Comparison of ENCODE assay signal across 12 cellular contexts in genomic region chr6:37109714-37110454, GRCh38.
A peak's percentile ranks its signal among the peaks of the same experiment; 100 is the strongest.
DNase-seq lines count a peak whose midpoint lies in the region; ATAC-seq and TF ChIP-seq lines count a peak whose summit lies in the region.
"Had no signal": no experiment of that assay in that cellular context is flagged by ENCODE, and none has a peak within 500 bp of the region (broad histone marks: within the 10 kb centered on the region; RNA-seq: fewer than 3 reads in every experiment).

No MANE protein-coding gene starts in this region.

- H3K9ac ChIP-seq in OCI-LY3 (ENCODE audit: low read length) = peak overlapping the region; percentile 52
- H3K9ac ChIP-seq: BLaER1 treated with 17β-estradiol and CSF1 and Interleukin-3, amounts not matched to agents 10 nM and 100 nM had no signal

- H3K4me1 ChIP-seq in heart left ventricle = peaks cover 0 to 12% (median 0%) of the 10 kb centered on the region in 12 donors
- H3K4me1 ChIP-seq in OCI-LY3 (ENCODE audit: low read length) = peaks cover 38% of the 10 kb centered on the region
- no peaks in the 10 kb centered on the region for H3K4me1 ChIP-seq in upper lobe of right lung

- H3K27me3 ChIP-seq in heart left ventricle = no peaks in the 10 kb centered on the region
- no peaks in the 10 kb centered on the region for H3K27me3 ChIP-seq in OCI-LY3 (ENCODE audit: low read depth, low read length)
- no peaks in the 10 kb centered on the region for H3K27me3 ChIP-seq in upper lobe of right lung
- H3K27me3 ChIP-seq: BLaER1 treated with 17β-estradiol and CSF1 and Interleukin-3, amounts not matched to agents 10 nM and 100 nM had no signal

- H2AFZ ChIP-seq in OCI-LY3 (ENCODE audit: low read depth, low read length) = no peak overlapping the region

- H3K4me3 ChIP-seq in heart left ventricle (no peak overlapping the region), OCI-LY3 (ENCODE audit: low read length) (peak overlapping the region; percentile 50), upper lobe of right lung (no peak overlapping the region)
- H3K4me3 ChIP-seq: BLaER1 treated with 17β-estradiol and CSF1 and Interleukin-3, amounts not matched to agents 10 nM and 100 nM; left ventricle myocardium inferior had no signal

- no peak overlapping the region for H3K27ac ChIP-seq in heart left ventricle
- H3K27ac ChIP-seq in OCI-LY3 (ENCODE audit: low read length) = peak overlapping the region; percentile 68
- no peak overlapping the region for H3K27ac ChIP-seq in upper lobe of right lung
- H3K27ac ChIP-seq: BLaER1 treated with 17β-estradiol and CSF1 and Interleukin-3, amounts not matched to agents 10 nM and 100 nM; left ventricle myocardium inferior had no signal

- DNase-seq in Right ventricle myocardium superior (peak; percentile 17), heart left ventricle (no peak), islet precursor cell (peak; percentile 66), upper lobe of right lung (no peak), ureter (ENCODE audit: low spot score) (no peak), DMS153 treated with DMSO at 0.1 percent for 48 hours (lab: John Stamatoyannopoulos, UW; ENCODE audit: unreplicated experiment) (no peak)
- DNase-seq: left ventricle myocardium inferior, NCI-H1105, occipital lobe had no signal

- TF ChIP-seq CTCF in heart left ventricle (IDR thresholded peaks at IDR 0.05) (no peak), OCI-LY3 (IDR thresholded peaks at IDR 0.05; ENCODE audit: low read depth, low read length) (no peak), upper lobe of right lung (IDR thresholded peaks at IDR 0.05) (no peak)

- intact Hi-C loops in Right ventricle myocardium superior (cut with DNase I) = loop anchor here (10.0 kb wide), 1 partner anchor 55 kb away; no protein-coding TSS in a partner anchor
- intact Hi-C loops in heart left ventricle (cut with DNase I) = loop anchor here in 2 of 10 donors (10.0 kb wide), 2 partner anchors 55 kb away; no protein-coding TSS in a partner anchor
- intact Hi-C loops in upper lobe of right lung (cut with DNase I) = no loop called here

- ATAC-seq in Right ventricle myocardium superior (ENCODE audit: poor library complexity) (no peak), heart left ventricle (no peak), upper lobe of right lung (peak; percentile 36), GM21723 (IDR thresholded peaks at IDR 0.05; ENCODE audit: unreplicated experiment) (no peak)

- H3K36me3 ChIP-seq in heart left ventricle (no peaks in the 10 kb centered on the region), OCI-LY3 (replicated peaks; ENCODE audit: low read depth, low read length) (no peaks in the 10 kb centered on the region), upper lobe of right lung (no peaks in the 10 kb centered on the region)
- H3K36me3 ChIP-seq: BLaER1 treated with 17β-estradiol and CSF1 and Interleukin-3, amounts not matched to agents 10 nM and 100 nM; left ventricle myocardium inferior had no signal

- no peaks in the 10 kb centered on the region for H4K20me1 ChIP-seq in OCI-LY3 (ENCODE audit: insufficient read depth, low read length)
- H4K20me1 ChIP-seq: BLaER1 treated with 17β-estradiol and CSF1 and Interleukin-3, amounts not matched to agents 10 nM and 100 nM had no signal

- no peak for TF ChIP-seq POLR2A in heart left ventricle (IDR thresholded peaks at IDR 0.05)

- peak overlapping the region; percentile 83 for H3K4me2 ChIP-seq in OCI-LY3 (ENCODE audit: low read length)
- H3K4me2 ChIP-seq: BLaER1 treated with 17β-estradiol and CSF1 and Interleukin-3, amounts not matched to agents 10 nM and 100 nM had no signal

- no peaks in the 10 kb centered on the region for H3K79me2 ChIP-seq in OCI-LY3 (ENCODE audit: low read length)

- 73 to 78% (median 75%) methylated on average over 12 to 13 of the region's 13 CpGs for WGBS in heart left ventricle, 4 donors

- H3K9me3 ChIP-seq in heart left ventricle = no peaks in the 10 kb centered on the region
- no peaks in the 10 kb centered on the region for H3K9me3 ChIP-seq in OCI-LY3 (ENCODE audit: insufficient read depth, low read length)
- no peaks in the 10 kb centered on the region for H3K9me3 ChIP-seq in upper lobe of right lung
- H3K9me3 ChIP-seq: BLaER1 treated with 17β-estradiol and CSF1 and Interleukin-3, amounts not matched to agents 10 nM and 100 nM; left ventricle myocardium inferior had no signal

Comparison
In these comparisons a context has a peak if more than half of its experiments do, and no peak if none do; other contexts are left out.
1. DNase-seq: peak in Right ventricle myocardium superior (single experiment) and islet precursor cell (single experiment); none in heart left ventricle (0 of 5), upper lobe of right lung (single experiment), ureter (single experiment) and DMS153 treated with DMSO at 0.1 percent for 48 hours (single experiment).